11 cellular contexts compared by ENCODE assay signal in genomic region chr2:194319222-194319992, GRCh38.
DNase-seq lines count a peak whose midpoint lies in the region; ATAC-seq and TF ChIP-seq lines count a peak whose summit lies in the region.
"Had no signal": no experiment of that assay in that cellular context is flagged by ENCODE, and none has a peak within 500 bp of the region (broad histone marks: within the 10 kb centered on the region; RNA-seq: fewer than 3 reads in every experiment).

No MANE protein-coding gene starts in this region.

- H3K4me3 Mint-ChIP-seq in endothelial cell (ENCODE audit: unreplicated experiment) = no peak overlapping the region
- H3K4me3 Mint-ChIP-seq: T-helper 2 cell treated with Interferon-gamma antibody and Interleukin-4, amounts not matched to agents 5 μg/mL and 100 μg/mL, for 36 hours had no signal

- H3K4me1 ChIP-seq in osteoblast (ENCODE audit: insufficient read depth, low read length) (no peaks in the 10 kb centered on the region), gastrocnemius medialis (no peaks in the 10 kb centered on the region)

- no peak overlapping the region for H3K4me2 ChIP-seq in osteoblast (ENCODE audit: insufficient read depth, low read length)

- TF ChIP-seq CTCF in GM12875 (IDR thresholded peaks at IDR 0.05; ENCODE audit: borderline replicate concordance, insufficient read depth, low read depth, low read length) (peak; percentile 38; the same call in 1 of the 2 replicates), endothelial cell (IDR thresholded peaks at IDR 0.05; ENCODE audit: unreplicated experiment) (peak; percentile 38), osteoblast (IDR thresholded peaks at IDR 0.05; ENCODE audit: extremely low read depth, low read depth, low read length) (no peak), gastrocnemius medialis (IDR thresholded peaks at IDR 0.05 in 4 of 5, conservative IDR thresholded peaks at IDR 0.05 in 1 of 5) (no peak)

- in situ Hi-C loops in gastrocnemius medialis (cut with MboI; ENCODE audit: low sequenced_read_pairs in 4 of 4) = no loop called here

- H3K4me1 Mint-ChIP-seq in endothelial cell (ENCODE audit: unreplicated experiment) = no peaks in the 10 kb centered on the region

- H3K27ac Mint-ChIP-seq in endothelial cell (ENCODE audit: unreplicated experiment) = no peak overlapping the region
- H3K27ac Mint-ChIP-seq: T-helper 2 cell treated with Interferon-gamma antibody and Interleukin-4, amounts not matched to agents 5 μg/mL and 100 μg/mL, for 36 hours had no signal

- H3K36me3 ChIP-seq in osteoblast (ENCODE audit: insufficient read depth, low read length) = no peaks in the 10 kb centered on the region
- no peaks in the 10 kb centered on the region for H3K36me3 ChIP-seq in gastrocnemius medialis

- no peak overlapping the region for H2AFZ ChIP-seq in osteoblast (ENCODE audit: low read length)

- no peak overlapping the region for H3K4me3 ChIP-seq in GM12875 (ENCODE audit: low read depth, low read length)
- no peak overlapping the region for H3K4me3 ChIP-seq in osteoblast (ENCODE audit: insufficient read depth, low read length)
- no peak overlapping the region for H3K4me3 ChIP-seq in gastrocnemius medialis
- H3K4me3 ChIP-seq: lung had no signal

- no peaks in the 10 kb centered on the region for H3K79me2 ChIP-seq in osteoblast (ENCODE audit: insufficient read depth, low read length)

- H4K20me1 ChIP-seq in osteoblast (ENCODE audit: insufficient read depth, low read length) = no peaks in the 10 kb centered on the region

- no peak for DNase-seq in endothelial cell (ENCODE audit: low spot score)
- no peak for DNase-seq in osteoblast (ENCODE audit: insufficient read length, low spot score, missing footprints)
- no peak for DNase-seq in gastrocnemius medialis
- DNase-seq: NCI-H2107 had no signal

- H3K27me3 ChIP-seq in osteoblast (ENCODE audit: insufficient read depth, low read length) (no peaks in the 10 kb centered on the region), gastrocnemius medialis (no peaks in the 10 kb centered on the region)

- H3K9me3 ChIP-seq in osteoblast (ENCODE audit: low read depth, low read length) (no peaks in the 10 kb centered on the region), gastrocnemius medialis (no peaks in the 10 kb centered on the region)

- peak; percentile 78 for ATAC-seq in GM21619 (IDR thresholded peaks at IDR 0.05; ENCODE audit: unreplicated experiment)
- peak; percentile 59 for ATAC-seq in HG03460 (IDR thresholded peaks at IDR 0.05; ENCODE audit: unreplicated experiment)
- no peak for ATAC-seq in HG02763 (IDR thresholded peaks at IDR 0.05; ENCODE audit: unreplicated experiment)
- ATAC-seq in GM21447 (IDR thresholded peaks at IDR 0.05; ENCODE audit: unreplicated experiment) = no peak
- no peak for ATAC-seq in gastrocnemius medialis

- H3K9me3 Mint-ChIP-seq in endothelial cell (ENCODE audit: unreplicated experiment) = no peaks in the 10 kb centered on the region
- H3K9me3 Mint-ChIP-seq: T-helper 2 cell treated with Interferon-gamma antibody and Interleukin-4, amounts not matched to agents 5 μg/mL and 100 μg/mL, for 36 hours had no signal

- intact Hi-C loops in gastrocnemius medialis (cut with DNase I; ENCODE audit: low total_unique reads) = no loop called here

- no peaks in the 10 kb centered on the region for H3K36me3 Mint-ChIP-seq in endothelial cell (ENCODE audit: low read depth, unreplicated experiment)

- no peaks in the 10 kb centered on the region for H3K27me3 Mint-ChIP-seq in endothelial cell (ENCODE audit: unreplicated experiment)

- no peak for TF ChIP-seq POLR2A in gastrocnemius medialis (IDR thresholded peaks at IDR 0.05)

- H3K27ac ChIP-seq in osteoblast (ENCODE audit: low read depth, low read length) = no peak overlapping the region
- no peak overlapping the region for H3K27ac ChIP-seq in gastrocnemius medialis

Comparison
In these comparisons a context has a peak if more than half of its experiments do, and no peak if none do; other contexts are left out.
1. CTCF ChIP-seq: peak in GM12875 (single experiment) and endothelial cell (single experiment); none in osteoblast (single experiment) and gastrocnemius medialis (0 of 5).
2. ATAC-seq: peak in GM21619 (single experiment) and HG03460 (single experiment); none in HG02763 (single experiment), GM21447 (single experiment) and gastrocnemius medialis (0 of 2).